18 cellular contexts compared by ENCODE assay signal in genomic region chr12:123260081-123260480, GRCh38. TPM values are rescaled to one million over a fixed set of nuclear protein-coding genes. Genes with fewer than 3 reads are reported as not detected.
DNase-seq lines count a peak whose midpoint lies in the region; ATAC-seq and TF ChIP-seq lines count a peak whose summit lies in the region.
"Had no signal": no experiment of that assay in that cellular context is flagged by ENCODE, and none has a peak within 500 bp of the region (broad histone marks: within the 10 kb centered on the region; RNA-seq: fewer than 3 reads in every experiment).

No MANE protein-coding gene starts in this region.

- DNase-seq in activated effector memory CD4-positive, alpha-beta T cell treated with anti-CD3 and anti-CD28 coated beads, Interleukin-2, amount 50 U/mL, for 16 hours: peak; percentile 14
- no peak for DNase-seq in activated effector memory CD4-positive, alpha-beta T cell treated with Interleukin-2 at 50 U/mL for 16 hours
- DNase-seq in RWPE2 (ENCODE audit: low spot score): no peak
- DNase-seq in epithelial cell of esophagus (ENCODE audit: low read depth): peak; percentile 57
- no peak for DNase-seq in neural progenitor cell (ENCODE audit: low spot score)
- no peak for DNase-seq in A172 (ENCODE audit: low spot score)
- no peak for DNase-seq in activated CD4-positive, alpha-beta T cell treated with anti-CD3 and anti-CD28 coated beads, Interleukin-2, amount 50 U/mL, for 48 hours
- DNase-seq: DMS79 treated with DMSO at 0.1 percent for 48 hours, GM23248, NCI-H1092 treated with DMSO at 0.1 percent for 48 hours, NCI-H1694, NCI-H2107, NCI-H226, NCI-H526, RPMI8226 had no signal

- H3K36me3 ChIP-seq in RWPE2 (ENCODE audit: low read depth): peaks cover 81% of the 10 kb centered on the region
- H3K36me3 ChIP-seq in neural progenitor cell: peaks cover 5% of the 10 kb centered on the region

- peaks cover 6% of the 10 kb centered on the region for H4K20me1 ChIP-seq in neural progenitor cell (ENCODE audit: low read depth)

- peak overlapping the region; percentile 19 for H3K4me2 ChIP-seq in neural progenitor cell
- H3K4me2 ChIP-seq: A549 had no signal

- no peaks in the 10 kb centered on the region for H3K9me3 Mint-ChIP-seq in neural progenitor cell
- H3K9me3 Mint-ChIP-seq: CD14-positive monocyte had no signal

- H3K27ac ChIP-seq in RWPE2 (ENCODE audit: poor library complexity, severe bottlenecking): peak overlapping the region; percentile 7
- H3K27ac ChIP-seq in neural progenitor cell: peak overlapping the region; percentile 91
- H3K27ac ChIP-seq: A549, GM23248 had no signal

- H3K9ac ChIP-seq in neural progenitor cell: no peak overlapping the region
- H3K9ac ChIP-seq: GM23248 had no signal

- H3K4me3 Mint-ChIP-seq in neural progenitor cell: no peak overlapping the region
- H3K4me3 Mint-ChIP-seq: CD14-positive monocyte had no signal

- H3K4me3 ChIP-seq in RWPE2 (ENCODE audit: severe bottlenecking) (no peak overlapping the region), epithelial cell of esophagus (ENCODE audit: low read length) (no peak overlapping the region), neural progenitor cell (no peak overlapping the region)
- H3K4me3 ChIP-seq: A549, GM23248 had no signal

- H3K27me3 ChIP-seq in RWPE2 (ENCODE audit: insufficient read depth, poor library complexity, severe bottlenecking) (no peaks in the 10 kb centered on the region), neural progenitor cell (no peaks in the 10 kb centered on the region)

- no peak for ATAC-seq in RWPE2 (ENCODE audit: low read depth)
- ATAC-seq in GM19395 (IDR thresholded peaks at IDR 0.05; ENCODE audit: unreplicated experiment): no peak
- ATAC-seq: A549 had no signal

- H3K9me3 ChIP-seq in RWPE2 (ENCODE audit: severe bottlenecking) (peaks cover 2% of the 10 kb centered on the region), neural progenitor cell (ENCODE audit: low read depth) (no peaks in the 10 kb centered on the region)
- H3K9me3 ChIP-seq: A549 had no signal

- H3K27ac Mint-ChIP-seq in neural progenitor cell: no peak overlapping the region

- TF ChIP-seq CTCF in RWPE2 (IDR thresholded peaks at IDR 0.05; ENCODE audit: poor library complexity, severe bottlenecking) (no peak), epithelial cell of esophagus (IDR thresholded peaks at IDR 0.05; ENCODE audit: insufficient read depth, low read depth, low read length, missing control alignments) (no peak), neural progenitor cell (IDR thresholded peaks at IDR 0.05) (no peak)

- H2AFZ ChIP-seq in neural progenitor cell (replicated peaks): no peak overlapping the region
- H2AFZ ChIP-seq: GM23248 had no signal

- peaks cover 48% of the 10 kb centered on the region for H3K79me2 ChIP-seq in neural progenitor cell (ENCODE audit: low read depth)

- H3K27me3 Mint-ChIP-seq in neural progenitor cell (ENCODE audit: insufficient read depth, low read depth): peaks cover 4% of the 10 kb centered on the region

- H3K36me3 Mint-ChIP-seq in neural progenitor cell: peaks cover 37% of the 10 kb centered on the region

- H3K4me1 ChIP-seq in RWPE2 (ENCODE audit: insufficient read depth, poor library complexity, severe bottlenecking) (no peaks in the 10 kb centered on the region), neural progenitor cell (peaks cover 38% of the 10 kb centered on the region)

- peaks cover 3% of the 10 kb centered on the region for H3K4me1 Mint-ChIP-seq in neural progenitor cell

- H3F3A ChIP-seq in neural progenitor cell (ENCODE audit: low read depth): peaks cover 67% of the 10 kb centered on the region

RNA-seq across cellular contexts. Expression of gene CDK2AP1, which starts 11.6 kb away (rescaled TPM):
- 177 and 282 TPM in 2 replicates for total RNA-seq in neural progenitor cell (ENCODE audit: low replicate concordance)
- total RNA-seq in A172 (2014; rRNA removed; shearing (Covaris generic)): 252 and 256 TPM in 2 replicates

RNA-seq across cellular contexts. Expression of gene MTRFR, which starts 26.8 kb away (rescaled TPM):
- 12.7 and 17.3 TPM in 2 replicates for total RNA-seq in neural progenitor cell (ENCODE audit: low replicate concordance)
- 14.8 and 20.2 TPM in 2 replicates for total RNA-seq in A172 (2014; rRNA removed; shearing (Covaris generic))

RNA-seq across cellular contexts. Expression of gene MPHOSPH9, which starts 27.1 kb away (rescaled TPM):
- 177 and 302 TPM in 2 replicates for total RNA-seq in neural progenitor cell (ENCODE audit: low replicate concordance)
- total RNA-seq in A172 (2014; rRNA removed; shearing (Covaris generic)): 59.8 and 75.1 TPM in 2 replicates

Comparison
In these comparisons a context has a peak if more than half of its experiments do, and no peak if none do; other contexts are left out.
1. DNase-seq: peak in activated effector memory CD4-positive, alpha-beta T cell treated with anti-CD3 and anti-CD28 coated beads, Interleukin-2, amount 50 U/mL, for 16 hours (single experiment) and epithelial cell of esophagus (single experiment); none in activated effector memory CD4-positive, alpha-beta T cell treated with Interleukin-2 at 50 U/mL for 16 hours (single experiment), RWPE2 (single experiment), neural progenitor cell (single experiment), A172 (single experiment) and activated CD4-positive, alpha-beta T cell treated with anti-CD3 and anti-CD28 coated beads, Interleukin-2, amount 50 U/mL, for 48 hours (0 of 2).